ENCODE assay signal across 8 cellular contexts in the genomic region with DNA sequence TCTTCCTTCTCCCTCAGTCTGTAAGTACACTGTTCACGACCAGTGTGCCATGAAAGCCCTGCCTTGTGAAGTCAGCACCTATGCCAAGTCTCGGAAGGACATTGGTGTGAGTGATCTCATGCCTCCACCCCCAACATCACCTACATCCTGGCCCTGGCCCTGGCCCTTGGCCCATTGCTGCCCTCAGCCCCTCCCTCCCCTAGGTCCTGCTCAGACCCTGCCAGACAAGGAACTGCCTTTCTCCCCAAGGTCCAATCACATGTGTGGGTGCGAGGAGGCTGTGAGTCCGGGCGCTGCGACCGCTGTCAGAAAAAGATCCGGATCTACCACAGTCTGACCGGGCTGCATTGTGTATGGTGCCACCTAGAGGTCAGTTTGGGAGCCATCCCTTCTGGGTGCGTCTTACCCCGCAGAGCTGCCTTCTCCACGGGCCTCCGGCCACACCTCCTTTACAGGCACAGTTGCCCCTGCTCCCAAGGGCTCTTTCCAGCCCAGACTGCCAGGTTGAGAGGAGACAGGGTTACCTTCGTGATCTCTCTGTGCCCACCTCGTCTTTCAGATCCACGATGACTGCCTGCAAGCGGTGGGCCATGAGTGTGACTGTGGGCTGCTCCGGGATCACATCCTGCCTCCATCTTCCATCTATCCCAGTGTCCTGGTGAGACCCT. TPM values are rescaled to one million over a fixed set of nuclear protein-coding genes. Genes with fewer than 3 reads are reported as not detected.
DNase-seq lines count a peak whose midpoint lies in the region; ATAC-seq, FAIRE-seq and TF ChIP-seq lines count a peak whose summit lies in the region.

No MANE protein-coding gene starts in this region.

- H3K4me3 ChIP-seq in adrenal gland (no peak overlapping the region), right atrium auricular region (peak overlapping the region in 1 of 2 donors; percentile 29)

- H3K27ac ChIP-seq in adrenal gland: peak overlapping the region in 2 of 5 donors; percentile 45 to 46
- no peak overlapping the region for H3K27ac ChIP-seq in right atrium auricular region

- DNase-seq in GM12892 (ENCODE audit: insufficient read length): peak; percentile 70
- peak; percentile 79 for DNase-seq in NCI-H1436 (lab: John Stamatoyannopoulos, UW)
- peak; percentile 80 for DNase-seq in T follicular helper cell (ENCODE audit: low read depth)
- DNase-seq in adrenal gland: peak; percentile 87 to 96 (median 89)
- peak; percentile 89 for DNase-seq in right atrium auricular region (ENCODE audit: low spot score)
- DNase-seq in retina: peak; percentile 92
- DNase-seq in cortex of kidney (lab: John Stamatoyannopoulos, UW): no peak

- H3K9me3 ChIP-seq in adrenal gland (replicated peaks in 1 of 3) (no peaks in the 10 kb centered on the region), right atrium auricular region (no peaks in the 10 kb centered on the region)

- H3K4me1 ChIP-seq in adrenal gland (replicated peaks in 1 of 2) (peaks cover 0 to 12% of the 10 kb centered on the region in 2 donors), right atrium auricular region (peaks cover 0 to 17% of the 10 kb centered on the region in 2 donors)

- peaks cover 0 to 18% of the 10 kb centered on the region in 2 donors for H3K36me3 ChIP-seq in adrenal gland (replicated peaks in 1 of 2)
- H3K36me3 ChIP-seq in right atrium auricular region: peaks cover 4% of the 10 kb centered on the region

- 9 to 18% (median 14%) methylated on average over 14 to 18 of the region's 18 CpGs for WGBS in adrenal gland, 4 donors

- intact Hi-C loops in adrenal gland (cut with DNase I): loop anchor here (5.0 kb wide), 2 partner anchors 123 to 198 kb away; a partner anchor contains a TSS

- TF ChIP-seq POLR2A in GM12892 (IDR thresholded peaks at IDR 0.05; ENCODE audit: low read depth, low read length) (no peak), adrenal gland (IDR thresholded peaks at IDR 0.05) (no peak)

- ATAC-seq in HG02798 (IDR thresholded peaks at IDR 0.05; ENCODE audit: poor library complexity, unreplicated experiment): peak; percentile 95

- TF ChIP-seq CTCF in adrenal gland (IDR thresholded peaks at IDR 0.05) (peak; percentile 79 to 90 (median 86)), right atrium auricular region (IDR thresholded peaks at IDR 0.05) (peak; percentile 75 to 93)

- no peaks in the 10 kb centered on the region for H3K27me3 ChIP-seq in adrenal gland
- no peaks in the 10 kb centered on the region for H3K27me3 ChIP-seq in right atrium auricular region

- peak; percentile 84 for FAIRE-seq in GM12892 (lab: Jason Lieb, UNC)

RNA-seq across cellular contexts. Expression of a gene that starts 9.2 kb away (rescaled TPM):
- 41.2 TPM for polyA plus RNA-seq in GM12892 (2012; ENCODE audit: missing spikeins)
- total RNA-seq in adrenal gland: 100 to 1,000 TPM in 1 of 8 donors, 10 to 100 TPM in 7; 16.0 to 116 (median 31.7) TPM
- 10 to 100 TPM; 21.1 to 99.8 (median 66.2) TPM for polyA plus RNA-seq in adrenal gland
- total RNA-seq in right atrium auricular region: 10 to 100 TPM in 1 of 2 donors, 1 to 10 TPM in 1; 7.3 to 22.8 TPM

RNA-seq across cellular contexts. Expression of a gene that starts 12.5 kb away (rescaled TPM):
- polyA plus RNA-seq in GM12892 (2012; ENCODE audit: missing spikeins): 32.6 TPM
- total RNA-seq in adrenal gland (10 to 100 TPM; 32.1 to 49.5 (median 37.7) TPM), right atrium auricular region (10 to 100 TPM; 17.6 to 20.6 TPM)
- polyA plus RNA-seq in adrenal gland: 10 to 100 TPM; 48.3 to 59.1 (median 49.0) TPM

RNA-seq across cellular contexts. Expression of a gene that starts 25.6 kb away (rescaled TPM):
- 1.9 TPM for polyA plus RNA-seq in GM12892 (2012; ENCODE audit: missing spikeins)
- total RNA-seq in adrenal gland (1 to 10 TPM in 5 of 8 donors, under 1 TPM in 2, not detected in 1; 0.35 to 3.8 (median 1.3) TPM), right atrium auricular region (1 to 10 TPM in 1 of 2 donors, under 1 TPM in 1; 0.67 to 1.1 TPM)
- polyA plus RNA-seq in adrenal gland: 1 to 10 TPM in 2 of 3 donors, under 1 TPM in 1; 0.77 to 1.5 (median 1.0) TPM

RNA-seq across cellular contexts. Expression of a gene that starts 26.4 kb away (rescaled TPM):
- 108 TPM for polyA plus RNA-seq in GM12892 (2012; ENCODE audit: missing spikeins)
- 10 to 100 TPM in 7 of 8 donors, 1 to 10 TPM in 1; 6.3 to 22.8 (median 18.4) TPM for total RNA-seq in adrenal gland
- 10 to 100 TPM in 1 of 3 donors, 1 to 10 TPM in 2; 6.0 to 16.5 (median 9.2) TPM for polyA plus RNA-seq in adrenal gland
- 10 to 100 TPM in 1 of 2 donors, 1 to 10 TPM in 1; 5.4 to 13.8 TPM for total RNA-seq in right atrium auricular region

RNA-seq across cellular contexts. Expression of a gene that starts 33.7 kb away (rescaled TPM):
- 47.6 TPM for polyA plus RNA-seq in GM12892 (2012; ENCODE audit: missing spikeins)
- total RNA-seq in adrenal gland (100 to 1,000 TPM in 5 of 8 donors, 10 to 100 TPM in 3; 77.6 to 134 (median 112) TPM), right atrium auricular region (100 to 1,000 TPM in 1 of 2 donors, 10 to 100 TPM in 1; 93.5 to 108 TPM)
- 100 to 1,000 TPM in 1 of 3 donors, 10 to 100 TPM in 2; 34.4 to 137 (median 43.6) TPM for polyA plus RNA-seq in adrenal gland
